19 cellular contexts compared by ENCODE assay signal in the genomic region with DNA sequence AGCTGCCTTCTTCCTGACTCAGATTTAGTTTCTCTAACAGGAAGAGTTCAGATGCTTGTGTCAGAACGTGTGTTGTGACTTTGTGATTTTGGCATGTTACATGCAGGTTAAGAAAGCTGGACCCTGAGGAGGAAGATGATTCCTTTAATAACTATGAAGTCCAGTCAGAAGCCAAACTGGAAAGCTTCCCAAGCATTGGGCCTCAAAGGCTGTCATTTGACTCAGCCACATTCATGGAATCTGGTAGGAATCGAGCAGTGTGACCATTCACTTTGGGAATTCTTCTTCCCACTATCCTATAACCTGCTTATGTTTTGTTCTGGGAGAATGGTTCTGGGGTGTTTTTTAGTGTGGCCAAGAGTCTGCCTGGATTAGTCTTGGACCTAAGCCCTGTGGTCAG. TPM values are rescaled to one million over a fixed set of nuclear protein-coding genes. Genes with fewer than 3 reads are reported as not detected.
DNase-seq lines count a peak whose midpoint lies in the region; ATAC-seq and TF ChIP-seq lines count a peak whose summit lies in the region.
"Had no signal": no experiment of that assay in that cellular context is flagged by ENCODE, and none has a peak within 500 bp of the region (broad histone marks: within the 10 kb centered on the region; RNA-seq: fewer than 3 reads in every experiment).

No MANE protein-coding gene starts in this region.

- POLR2A ChIA-PET in BJ (lab: Charles Lee): no interaction called here
- POLR2A ChIA-PET in activated CD4-positive, alpha-beta memory T cell treated with anti-CD3 and anti-CD28 coated beads, Interleukin-2, amount 10 ng/mL, durations not matched to agents 7 days and 5 days (lab: Charles Lee): interaction anchor here (0.7 to 1.3 kb wide), 2 partner anchors 10 to 97 kb away, joined by 3 read pairs; no protein-coding TSS in a partner anchor

- peaks cover 16% of the 10 kb centered on the region for H3K36me3 ChIP-seq in BJ (ENCODE audit: control insufficient read depth, insufficient read depth, low read length)
- H3K36me3 ChIP-seq in gastrocnemius medialis: peaks cover 0 to 91% of the 10 kb centered on the region in 2 donors

- H3K27ac ChIP-seq in gastrocnemius medialis: peak overlapping the region; percentile 3 to 52 (median 32)

- H3K36me3 Mint-ChIP-seq in activated CD4-positive, alpha-beta memory T cell treated with anti-CD3 and anti-CD28 coated beads, Interleukin-2, amount 10 ng/mL, durations not matched to agents 7 days and 5 days (ENCODE audit: low read depth): peaks cover 75% of the 10 kb centered on the region

- H3K4me3 ChIP-seq in BJ (ENCODE audit: low read depth, low read length): no peak overlapping the region
- no peak overlapping the region for H3K4me3 ChIP-seq in fibroblast of mammary gland (ENCODE audit: control insufficient read depth, low read depth, low read length)
- H3K4me3 ChIP-seq in gastrocnemius medialis: no peak overlapping the region
- H3K4me3 ChIP-seq: sigmoid colon had no signal

- no peaks in the 10 kb centered on the region for H3K27me3 Mint-ChIP-seq in activated CD4-positive, alpha-beta memory T cell treated with anti-CD3 and anti-CD28 coated beads, Interleukin-2, amount 10 ng/mL, durations not matched to agents 7 days and 5 days
- H3K27me3 Mint-ChIP-seq: activated B cell treated with CpG ODN at 0.5 μM for 24 hours; naive thymus-derived CD4-positive, alpha-beta T cell had no signal

- peaks cover 22% of the 10 kb centered on the region for H3K4me1 Mint-ChIP-seq in activated CD4-positive, alpha-beta memory T cell treated with anti-CD3 and anti-CD28 coated beads, Interleukin-2, amount 10 ng/mL, durations not matched to agents 7 days and 5 days

- no peak for TF ChIP-seq CTCF in BJ (IDR thresholded peaks at IDR 0.05; ENCODE audit: insufficient read depth, low read depth, low read length)
- TF ChIP-seq CTCF in fibroblast of mammary gland (conservative IDR thresholded peaks at IDR 0.05; ENCODE audit: control insufficient read depth, insufficient read depth, low read depth, low read length): no peak
- no peak for TF ChIP-seq CTCF in gastrocnemius medialis (IDR thresholded peaks at IDR 0.05 in 4 of 5, conservative IDR thresholded peaks at IDR 0.05 in 1 of 5)

- ATAC-seq in SK-N-SH treated with all-trans-retinoic acid at 6 μM for 48 hours (peak; percentile 45; the same call in 2 of the 3 replicates), gastrocnemius medialis (peak; percentile 53 to 66)
- ATAC-seq: activated T-cell treated with anti-CD3 and anti-CD28 coated beads, Interleukin-2, amount 50 U/mL, for 4 hours; esophagus mucosa; naive thymus-derived CD4-positive, alpha-beta T cell had no signal

- H3K9me3 ChIP-seq in gastrocnemius medialis: no peaks in the 10 kb centered on the region
- H3K9me3 ChIP-seq: sigmoid colon had no signal

- no peaks in the 10 kb centered on the region for H3K27me3 ChIP-seq in BJ (ENCODE audit: control insufficient read depth, insufficient read depth, low read length)
- no peaks in the 10 kb centered on the region for H3K27me3 ChIP-seq in gastrocnemius medialis
- H3K27me3 ChIP-seq: sigmoid colon had no signal

- no peaks in the 10 kb centered on the region for H3K4me1 ChIP-seq in gastrocnemius medialis

- no peak overlapping the region for H3K4me3 Mint-ChIP-seq in activated CD4-positive, alpha-beta memory T cell treated with anti-CD3 and anti-CD28 coated beads, Interleukin-2, amount 10 ng/mL, durations not matched to agents 7 days and 5 days
- H3K4me3 Mint-ChIP-seq: activated B cell treated with CpG ODN at 0.5 μM for 24 hours; activated T-cell treated with anti-CD3 and anti-CD28 coated beads, Interleukin-2, amount 50 U/mL, for 4 hours; naive thymus-derived CD4-positive, alpha-beta T cell had no signal

- TF ChIP-seq POLR2A in gastrocnemius medialis (IDR thresholded peaks at IDR 0.05): no peak

- in situ Hi-C loops in gastrocnemius medialis (cut with MboI; ENCODE audit: low sequenced_read_pairs in 4 of 4): no loop called here

- CTCF ChIA-PET in BJ (lab: Yijun Ruan, JAX): interaction anchor here (0.5 to 3.4 kb wide), 5 partner anchors 22 to 147 kb away, joined by 3 to 11 read pairs (median 3); no protein-coding TSS in a partner anchor
- CTCF ChIA-PET in activated CD4-positive, alpha-beta memory T cell treated with anti-CD3 and anti-CD28 coated beads, Interleukin-2, amount 10 ng/mL, durations not matched to agents 7 days and 5 days (lab: Charles Lee): no interaction called here

- intact Hi-C loops in gastrocnemius medialis (cut with DNase I; ENCODE audit: low total_unique reads): no loop called here

- H3K9me3 Mint-ChIP-seq in activated CD4-positive, alpha-beta memory T cell treated with anti-CD3 and anti-CD28 coated beads, Interleukin-2, amount 10 ng/mL, durations not matched to agents 7 days and 5 days: no peaks in the 10 kb centered on the region
- H3K9me3 Mint-ChIP-seq: activated B cell treated with CpG ODN at 0.5 μM for 24 hours; activated T-cell treated with anti-CD3 and anti-CD28 coated beads, Interleukin-2, amount 50 U/mL, for 4 hours; naive thymus-derived CD4-positive, alpha-beta T cell had no signal

- DNase-seq in BJ (ENCODE audit: low read depth) (peak; percentile 94), fibroblast of mammary gland (ENCODE audit: low read depth) (peak; percentile 99), gastrocnemius medialis (peak in 1 of 2 donors; percentile 41), NCI-H524 treated with DMSO at 0.1 percent for 48 hours (lab: John Stamatoyannopoulos, UW) (no peak), NCI-H446 treated with DMSO at 0.1 percent for 48 hours (lab: John Stamatoyannopoulos, UW) (no peak), SK-N-DZ (ENCODE audit: low spot score) (no peak)
- no peak for DNase-seq in activated CD4-positive, alpha-beta memory T cell treated with anti-CD3 and anti-CD28 coated beads, Interleukin-2, amount 10 ng/mL, durations not matched to agents 7 days and 5 days
- DNase-seq: activated B cell treated with CpG ODN at 0.5 μM for 24 hours; activated T-cell treated with anti-CD3 and anti-CD28 coated beads, Interleukin-2, amount 50 U/mL, for 4 hours; amygdala; naive thymus-derived CD4-positive, alpha-beta T cell; NCI-H1105; NCI-H526 treated with DMSO at 0.1 percent for 48 hours; SHP77; sigmoid colon had no signal

- H3K27ac Mint-ChIP-seq in activated CD4-positive, alpha-beta memory T cell treated with anti-CD3 and anti-CD28 coated beads, Interleukin-2, amount 10 ng/mL, durations not matched to agents 7 days and 5 days: no peak overlapping the region
- H3K27ac Mint-ChIP-seq: activated B cell treated with CpG ODN at 0.5 μM for 24 hours had no signal

TF ChIP-seq in SK-N-SH treated with all-trans-retinoic acid at 6 μM for 48 hours, 23 proteins besides CTCF, POLR2A, EP300 and RAD21 (continues in another document):
- TF ChIP-seq PPARA (CRISPR knock-in tag; IDR thresholded peaks at IDR 0.05; ENCODE audit: borderline replicate concordance): no peak
- TF ChIP-seq ZFP3 (CRISPR knock-in tag; IDR thresholded peaks at IDR 0.05): no peak
- TF ChIP-seq TOX (CRISPR knock-in tag; IDR thresholded peaks at IDR 0.05; ENCODE audit: borderline replicate concordance): no peak
- TF ChIP-seq, protein P1, sequence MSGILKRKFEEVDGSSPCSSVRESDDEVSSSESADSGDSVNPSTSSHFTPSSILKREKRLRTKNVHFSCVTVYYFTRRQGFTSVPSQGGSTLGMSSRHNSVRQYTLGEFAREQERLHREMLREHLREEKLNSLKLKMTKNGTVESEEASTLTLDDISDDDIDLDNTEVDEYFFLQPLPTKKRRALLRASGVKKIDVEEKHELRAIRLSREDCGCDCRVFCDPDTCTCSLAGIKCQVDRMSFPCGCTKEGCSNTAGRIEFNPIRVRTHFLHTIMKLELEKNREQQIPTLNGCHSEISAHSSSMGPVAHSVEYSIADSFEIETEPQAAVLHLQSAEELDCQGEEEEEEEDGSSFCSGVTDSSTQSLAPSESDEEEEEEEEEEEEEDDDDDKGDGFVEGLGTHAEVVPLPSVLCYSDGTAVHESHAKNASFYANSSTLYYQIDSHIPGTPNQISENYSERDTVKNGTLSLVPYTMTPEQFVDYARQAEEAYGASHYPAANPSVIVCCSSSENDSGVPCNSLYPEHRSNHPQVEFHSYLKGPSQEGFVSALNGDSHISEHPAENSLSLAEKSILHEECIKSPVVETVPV (CRISPR knock-in tag; IDR thresholded peaks at IDR 0.05): no peak
- TF ChIP-seq ZC3H10 (CRISPR knock-in tag; IDR thresholded peaks at IDR 0.05): no peak
- no peak for TF ChIP-seq ISL1 (CRISPR knock-in tag; IDR thresholded peaks at IDR 0.05)
- no peak for TF ChIP-seq OSR1 (CRISPR knock-in tag; IDR thresholded peaks at IDR 0.05)
- no peak for TF ChIP-seq SNAI2 (CRISPR knock-in tag; IDR thresholded peaks at IDR 0.05)
- no peak for TF ChIP-seq ZNF8 (CRISPR knock-in tag; IDR thresholded peaks at IDR 0.05)
- TF ChIP-seq ZNF565 (CRISPR knock-in tag; conservative IDR thresholded peaks at IDR 0.05; ENCODE audit: low read depth): no peak
- no peak for TF ChIP-seq GLIS3 (CRISPR knock-in tag; IDR thresholded peaks at IDR 0.05)
- no peak for TF ChIP-seq CSDC2 (CRISPR knock-in tag; IDR thresholded peaks at IDR 0.05)

RNA-seq across cellular contexts. Expression of a gene that starts 48.0 kb away (rescaled TPM):
- 7.0 and 7.2 TPM in 2 replicates for polyA plus RNA-seq in BJ (2011; rRNA removed)
- 23.8 and 24.4 TPM in 2 replicates for polyA minus RNA-seq in BJ (2011; rRNA and poly(A)+ RNA removed)
- total RNA-seq in gastrocnemius medialis: 10 to 100 TPM; 18.8 to 31.5 (median 22.4) TPM
- total RNA-seq in activated CD4-positive, alpha-beta memory T cell treated with anti-CD3 and anti-CD28 coated beads, Interleukin-2, amount 10 ng/mL, durations not matched to agents 7 days and 5 days: 100 to 1,000 TPM; 100 to 102 TPM
- 24.6 and 28.1 TPM in 2 replicates for polyA plus RNA-seq in SK-N-DZ (2014; cell fraction: cytosol; rRNA removed)
- polyA plus RNA-seq in SK-N-DZ (2014; cell fraction: nucleus; rRNA removed): 40.8 and 52.5 TPM in 2 replicates

RNA-seq across cellular contexts. Expression of a gene that starts 53.9 kb away (rescaled TPM):
- not detected in 2 replicates for polyA plus RNA-seq in BJ (2011; rRNA removed)
- polyA minus RNA-seq in BJ (2011; rRNA and poly(A)+ RNA removed): not detected in 2 replicates
- total RNA-seq in gastrocnemius medialis: not detected
- not detected for total RNA-seq in activated CD4-positive, alpha-beta memory T cell treated with anti-CD3 and anti-CD28 coated beads, Interleukin-2, amount 10 ng/mL, durations not matched to agents 7 days and 5 days
- not detected in 2 replicates for polyA plus RNA-seq in SK-N-DZ (2014; cell fraction: cytosol; rRNA removed)
- polyA plus RNA-seq in SK-N-DZ (2014; cell fraction: nucleus; rRNA removed): not detected in 2 replicates
- total RNA-seq: activated B cell treated with CpG ODN at 0.5 μM for 24 hours; activated T-cell treated with anti-CD3 and anti-CD28 coated beads, Interleukin-2, amount 50 U/mL, for 4 hours; esophagus mucosa; HT-29; naive thymus-derived CD4-positive, alpha-beta T cell; sigmoid colon had no signal
- polyA plus RNA-seq: keratinocyte; naive thymus-derived CD4-positive, alpha-beta T cell; sigmoid colon had no signal

Comparison
In these comparisons a context has a peak if more than half of its experiments do, and no peak if none do; other contexts are left out.
1. DNase-seq: peak in BJ (single experiment) and fibroblast of mammary gland (single experiment); none in NCI-H524 treated with DMSO at 0.1 percent for 48 hours (single experiment), NCI-H446 treated with DMSO at 0.1 percent for 48 hours (single experiment), activated CD4-positive, alpha-beta memory T cell treated with anti-CD3 and anti-CD28 coated beads, Interleukin-2, amount 10 ng/mL, durations not matched to agents 7 days and 5 days (single experiment) and SK-N-DZ (single experiment).